In genomic region chr19:52924641-52925040, GRCh38 we compare ENCODE assay signal across 8 cellular contexts. TPM values are rescaled to one million over a fixed set of nuclear protein-coding genes. Genes with fewer than 3 reads are reported as not detected.
A peak's percentile ranks its signal among the peaks of the same experiment; 100 is the strongest.
DNase-seq lines count a peak whose midpoint lies in the region; ATAC-seq, FAIRE-seq and TF ChIP-seq lines count a peak whose summit lies in the region.
"Not testable (repeated sequence)": the region's sequence is repeated elsewhere in the genome, so short reads cannot be mapped to it uniquely, and the experiment has no call there.
"Had no signal": no experiment of that assay in that cellular context is flagged by ENCODE, and none has a peak within 500 bp of the region (broad histone marks: within the 10 kb centered on the region; RNA-seq: fewer than 3 reads in every experiment).

No MANE protein-coding gene starts in this region.

- not testable (repeated sequence) for H4K20me1 ChIP-seq in astrocyte (ENCODE audit: insufficient read depth, low read length); hepatocyte (ENCODE audit: insufficient read depth, poor library complexity, severe bottlenecking)

- not testable (repeated sequence) for H2AFZ ChIP-seq in astrocyte (ENCODE audit: low read depth, low read length); hepatocyte

- H3K9ac ChIP-seq in astrocyte (ENCODE audit: low read length): not testable (repeated sequence)

- not testable (repeated sequence) for FAIRE-seq in astrocyte (lab: Jason Lieb, UNC)

- H3K4me3 ChIP-seq in astrocyte (ENCODE audit: insufficient read depth, low read depth, low read length); hepatocyte; suprapubic skin: not testable (repeated sequence)

- H3K4me3 Mint-ChIP-seq in astrocyte (ENCODE audit: unreplicated experiment) (peak overlapping the region; percentile 45), nephron (peak overlapping the region; percentile 40 to 70 (median 53))

- not testable (repeated sequence) for H3K27ac ChIP-seq in astrocyte (ENCODE audit: low read depth, low read length)
- peak overlapping the region; percentile 99 for H3K27ac ChIP-seq in hepatocyte
- peak overlapping the region; percentile 95 for H3K27ac ChIP-seq in suprapubic skin

- not testable (repeated sequence) for H3K4me1 ChIP-seq in astrocyte (ENCODE audit: insufficient read depth, low read length)
- H3K4me1 ChIP-seq in hepatocyte (ENCODE audit: insufficient read depth) (peaks cover 12% of the 10 kb centered on the region), suprapubic skin (peaks cover 20% of the 10 kb centered on the region)

- not testable (repeated sequence) for TF ChIP-seq POLR2A in suprapubic skin (IDR thresholded peaks at IDR 0.05)

- not testable (repeated sequence) for H3K9me3 Mint-ChIP-seq in astrocyte (ENCODE audit: unreplicated experiment); nephron

- H3K36me3 Mint-ChIP-seq in astrocyte (ENCODE audit: low read depth, unreplicated experiment): peaks cover 22% of the 10 kb centered on the region
- peaks cover 41% of the 10 kb centered on the region for H3K36me3 Mint-ChIP-seq in nephron (ENCODE audit: low read depth)

- H3K27me3 ChIP-seq in astrocyte (ENCODE audit: insufficient read depth, low read length); hepatocyte; suprapubic skin: not testable (repeated sequence)

- not testable (repeated sequence) for H3K36me3 ChIP-seq in astrocyte (ENCODE audit: insufficient read depth, low read length); hepatocyte (replicated peaks; ENCODE audit: insufficient read depth, low read depth)
- H3K36me3 ChIP-seq in suprapubic skin: peaks cover 13% of the 10 kb centered on the region

- H3K27me3 Mint-ChIP-seq in astrocyte (ENCODE audit: low read depth, unreplicated experiment); nephron (ENCODE audit: low read depth): not testable (repeated sequence)

- H3K4me2 ChIP-seq in astrocyte (ENCODE audit: low read length): not testable (repeated sequence)
- peak overlapping the region; percentile 99 for H3K4me2 ChIP-seq in hepatocyte

- H3K4me1 Mint-ChIP-seq in astrocyte (ENCODE audit: low read depth, unreplicated experiment): peaks cover 21% of the 10 kb centered on the region
- H3K4me1 Mint-ChIP-seq in nephron: peaks cover 28% of the 10 kb centered on the region

- DNase-seq in ELR (ENCODE audit: low read depth) (peak; percentile 35), RKO (ENCODE audit: low spot score) (peak; percentile 63)
- DNase-seq in astrocyte (ENCODE audit: low read depth); hepatocyte (ENCODE audit: low spot score); suprapubic skin (ENCODE audit: low spot score in 2 of 2): not testable (repeated sequence)

- H3K27ac Mint-ChIP-seq in astrocyte (ENCODE audit: unreplicated experiment): peak overlapping the region; percentile 78
- H3K27ac Mint-ChIP-seq in nephron: not testable (repeated sequence)

- H3K79me2 ChIP-seq in astrocyte (ENCODE audit: insufficient read depth, low read length): not testable (repeated sequence)
- peaks cover 12% of the 10 kb centered on the region for H3K79me2 ChIP-seq in hepatocyte

- H3K9me3 ChIP-seq in astrocyte (ENCODE audit: insufficient read depth, low read depth, low read length); hepatocyte (ENCODE audit: low read depth); suprapubic skin: not testable (repeated sequence)

- not testable (repeated sequence) for TF ChIP-seq EP300 in suprapubic skin (IDR thresholded peaks at IDR 0.05)

- not testable (repeated sequence) for H3K9me2 ChIP-seq in hepatocyte (replicated peaks; ENCODE audit: insufficient read depth)

- WGBS in hepatocyte (ENCODE audit: low lambda C conversion rate, missing lambda C conversion rate): 94% methylated on average over 9 of the region's 9 CpGs
- 70% methylated on average over 9 of the region's 9 CpGs for WGBS in suprapubic skin

- ATAC-seq in esophagus mucosa: peak; percentile 44

- TF ChIP-seq CTCF in astrocyte (IDR thresholded peaks at IDR 0.05; ENCODE audit: insufficient read depth, low read depth, low read length); hepatocyte (IDR thresholded peaks at IDR 0.05; ENCODE audit: poor library complexity); nephron (IDR thresholded peaks at IDR 0.05; ENCODE audit: unreplicated experiment in 3 of 3); suprapubic skin (IDR thresholded peaks at IDR 0.05): not testable (repeated sequence)

RNA-seq across cellular contexts. Expression of gene ZNF888, which starts 1.4 kb away (rescaled TPM):
- total RNA-seq in astrocyte (7.7 and 7.9 TPM in 2 replicates), esophagus mucosa (3.6 TPM), hepatocyte (5.5 and 9.3 TPM in 2 replicates), suprapubic skin (1 to 10 TPM; 3.5 to 5.3 (median 4.5) TPM)
- 1.2 and 4.8 TPM in 2 replicates for polyA plus RNA-seq in hepatocyte
- total RNA-seq: HT1080 had no signal

RNA-seq across cellular contexts. Expression of gene ZNF320, which starts 27.2 kb away (rescaled TPM):
- total RNA-seq in astrocyte: 28.0 and 31.6 TPM in 2 replicates
- 3.8 TPM for total RNA-seq in esophagus mucosa
- 18.3 and 35.0 TPM in 2 replicates for total RNA-seq in hepatocyte
- polyA plus RNA-seq in hepatocyte: 5.6 and 15.2 TPM in 2 replicates
- 10 to 100 TPM in 2 of 4 donors, 1 to 10 TPM in 2; 5.3 to 29.3 (median 11.3) TPM for total RNA-seq in suprapubic skin

RNA-seq across cellular contexts. Expression of gene ZNF816, which starts 38.0 kb away (rescaled TPM):
- 10.3 and 12.2 TPM in 2 replicates for total RNA-seq in astrocyte
- 3.8 TPM for total RNA-seq in esophagus mucosa
- total RNA-seq in hepatocyte: 10.7 and 18.5 TPM in 2 replicates
- polyA plus RNA-seq in hepatocyte: 5.1 and 6.3 TPM in 2 replicates
- total RNA-seq in suprapubic skin: 10 to 100 TPM in 2 of 4 donors, 1 to 10 TPM in 2; 6.8 to 14.5 (median 9.2) TPM
- total RNA-seq: HT1080 had no signal
